ENCODE assay signal across 13 cellular contexts in genomic region chr6:158017621-158018369, GRCh38. TPM values are rescaled to one million over a fixed set of nuclear protein-coding genes. Genes with fewer than 3 reads are reported as not detected.
DNase-seq lines count a peak whose midpoint lies in the region; ATAC-seq, FAIRE-seq and TF ChIP-seq lines count a peak whose summit lies in the region.
"Had no signal": no experiment of that assay in that cellular context is flagged by ENCODE, and none has a peak within 500 bp of the region (broad histone marks: within the 10 kb centered on the region; RNA-seq: fewer than 3 reads in every experiment).

No MANE protein-coding gene starts in this region.

- no peak for FAIRE-seq in astrocyte (lab: Jason Lieb, UNC)

- no peak overlapping the region; a peak in 1 of 22 replicates for H3K9ac ChIP-seq in BLaER1 treated with 17β-estradiol and CSF1 and Interleukin-3, amounts not matched to agents 10 nM and 100 nM
- H3K9ac ChIP-seq in astrocyte (ENCODE audit: low read length), result peak overlapping the region; percentile 63

- no peak overlapping the region for H3K27ac Mint-ChIP-seq in astrocyte (ENCODE audit: unreplicated experiment)
- no peak overlapping the region for H3K27ac Mint-ChIP-seq in activated CD4-positive, alpha-beta T cell treated with anti-CD3 and anti-CD28 coated beads, Interleukin-2, amount 10 ng/mL, durations not matched to agents 7 days and 5 days

- no peaks in the 10 kb centered on the region; a peak in 1 of 22 replicates for H3K36me3 ChIP-seq in BLaER1 treated with 17β-estradiol and CSF1 and Interleukin-3, amounts not matched to agents 10 nM and 100 nM
- H3K36me3 ChIP-seq in astrocyte (ENCODE audit: insufficient read depth, low read length), result peaks cover 28% of the 10 kb centered on the region
- peaks cover 0 to 7% (median 0%) of the 10 kb centered on the region in 4 donors for H3K36me3 ChIP-seq in sigmoid colon
- H3K36me3 ChIP-seq: upper lobe of left lung had no signal

- no peak overlapping the region for H3K4me3 Mint-ChIP-seq in astrocyte (ENCODE audit: unreplicated experiment)
- H3K4me3 Mint-ChIP-seq in activated CD4-positive, alpha-beta T cell treated with anti-CD3 and anti-CD28 coated beads, Interleukin-2, amount 10 ng/mL, durations not matched to agents 7 days and 5 days, result no peak overlapping the region

- peak overlapping the region; percentile 29 to 80 (median 73); a peak in 20 of 22 replicates for H3K4me2 ChIP-seq in BLaER1 treated with 17β-estradiol and CSF1 and Interleukin-3, amounts not matched to agents 10 nM and 100 nM
- H3K4me2 ChIP-seq in astrocyte (ENCODE audit: low read length), result peak overlapping the region; percentile 78

- H4K20me1 ChIP-seq in BLaER1 treated with 17β-estradiol and CSF1 and Interleukin-3, amounts not matched to agents 10 nM and 100 nM, result peaks cover 0 to 6% (median 0%) of the 10 kb centered on the region in 11 experiments; a peak in 1 of 22 replicates
- peaks cover 40% of the 10 kb centered on the region for H4K20me1 ChIP-seq in astrocyte (ENCODE audit: insufficient read depth, low read length)

- TF ChIP-seq POLR2A in sigmoid colon (IDR thresholded peaks at IDR 0.05), result no peak

- H3K27me3 ChIP-seq in BLaER1 treated with 17β-estradiol and CSF1 and Interleukin-3, amounts not matched to agents 10 nM and 100 nM, result peaks cover 0 to 21% (median 0%) of the 10 kb centered on the region in 11 experiments; a peak in 7 of 22 replicates
- no peaks in the 10 kb centered on the region for H3K27me3 ChIP-seq in astrocyte (ENCODE audit: insufficient read depth, low read length)
- no peaks in the 10 kb centered on the region for H3K27me3 ChIP-seq in sigmoid colon
- H3K27me3 ChIP-seq: upper lobe of left lung had no signal

- H3K4me3 ChIP-seq in BLaER1 treated with 17β-estradiol and CSF1 and Interleukin-3, amounts not matched to agents 10 nM and 100 nM, result no peak overlapping the region
- H3K4me3 ChIP-seq in astrocyte (ENCODE audit: insufficient read depth, low read depth, low read length), result peak overlapping the region; percentile 19
- no peak overlapping the region for H3K4me3 ChIP-seq in sigmoid colon
- H3K4me3 ChIP-seq: upper lobe of left lung had no signal

- intact Hi-C loops in left cardiac atrium (cut with DNase I), result no loop called here
- intact Hi-C loops in sigmoid colon (cut with DNase I), result loop anchor here (5.0 kb wide), 1 partner anchor 35 kb away; the partner anchor contains the start of gene SYNJ2
- intact Hi-C loops in left colon (cut with DNase I, micrococcal nuclease), result no loop called here

- POLR2A ChIA-PET in activated CD4-positive, alpha-beta T cell treated with anti-CD3 and anti-CD28 coated beads, Interleukin-2, amount 10 ng/mL, durations not matched to agents 7 days and 5 days (lab: Charles Lee), result no interaction called here

- peaks cover 98% of the 10 kb centered on the region for H3K79me2 ChIP-seq in astrocyte (ENCODE audit: insufficient read depth, low read length)

- peaks cover 25 to 53% (median 51%) of the 10 kb centered on the region in 10 experiments for H3K4me1 ChIP-seq in BLaER1 treated with 17β-estradiol and CSF1 and Interleukin-3, amounts not matched to agents 10 nM and 100 nM
- H3K4me1 ChIP-seq in astrocyte (ENCODE audit: insufficient read depth, low read length) (peaks cover 42% of the 10 kb centered on the region), sigmoid colon (peaks cover 0 to 22% (median 19%) of the 10 kb centered on the region in 4 donors)
- H3K4me1 ChIP-seq: upper lobe of left lung had no signal

- H3K27ac ChIP-seq in BLaER1 treated with 17β-estradiol and CSF1 and Interleukin-3, amounts not matched to agents 10 nM and 100 nM, result no peak overlapping the region
- H3K27ac ChIP-seq in astrocyte (ENCODE audit: low read depth, low read length) (peak overlapping the region; percentile 78), sigmoid colon (peak overlapping the region; percentile 61 to 85 (median 79))
- H3K27ac ChIP-seq: upper lobe of left lung had no signal

- no peaks in the 10 kb centered on the region for H3K27me3 Mint-ChIP-seq in astrocyte (ENCODE audit: low read depth, unreplicated experiment)
- H3K27me3 Mint-ChIP-seq in activated CD4-positive, alpha-beta T cell treated with anti-CD3 and anti-CD28 coated beads, Interleukin-2, amount 10 ng/mL, durations not matched to agents 7 days and 5 days, result no peaks in the 10 kb centered on the region

- no peak overlapping the region for H2AFZ ChIP-seq in astrocyte (ENCODE audit: low read depth, low read length)

- no peaks in the 10 kb centered on the region; a peak in 1 of 22 replicates for H3K9me3 ChIP-seq in BLaER1 treated with 17β-estradiol and CSF1 and Interleukin-3, amounts not matched to agents 10 nM and 100 nM (replicated peaks in 1 of 11)
- no peaks in the 10 kb centered on the region for H3K9me3 ChIP-seq in astrocyte (ENCODE audit: insufficient read depth, low read depth, low read length)
- no peaks in the 10 kb centered on the region for H3K9me3 ChIP-seq in sigmoid colon
- H3K9me3 ChIP-seq: upper lobe of left lung had no signal

- H3K9me3 Mint-ChIP-seq in astrocyte (ENCODE audit: unreplicated experiment), result no peaks in the 10 kb centered on the region
- no peaks in the 10 kb centered on the region for H3K9me3 Mint-ChIP-seq in activated CD4-positive, alpha-beta T cell treated with anti-CD3 and anti-CD28 coated beads, Interleukin-2, amount 10 ng/mL, durations not matched to agents 7 days and 5 days

- peaks cover 13% of the 10 kb centered on the region for H3K36me3 Mint-ChIP-seq in astrocyte (ENCODE audit: low read depth, unreplicated experiment)
- H3K36me3 Mint-ChIP-seq in activated CD4-positive, alpha-beta T cell treated with anti-CD3 and anti-CD28 coated beads, Interleukin-2, amount 10 ng/mL, durations not matched to agents 7 days and 5 days (ENCODE audit: low read depth), result peaks cover 14% of the 10 kb centered on the region

- ATAC-seq in left cardiac atrium (peak in 1 of 2 donors; percentile 3), omental fat pad (ENCODE audit: low FRiP score) (no peak), left colon (no peak)

- peaks cover 27% of the 10 kb centered on the region for H3K4me1 Mint-ChIP-seq in astrocyte (ENCODE audit: low read depth, unreplicated experiment)
- peaks cover 21% of the 10 kb centered on the region for H3K4me1 Mint-ChIP-seq in activated CD4-positive, alpha-beta T cell treated with anti-CD3 and anti-CD28 coated beads, Interleukin-2, amount 10 ng/mL, durations not matched to agents 7 days and 5 days

- DNase-seq in astrocyte (ENCODE audit: low read depth) (no peak), left cardiac atrium (peak; percentile 15), sigmoid colon (peak; percentile 63), omental fat pad (ENCODE audit: low spot score) (no peak), left colon (no peak)
- no peak for DNase-seq in activated CD4-positive, alpha-beta T cell treated with anti-CD3 and anti-CD28 coated beads, Interleukin-2, amount 10 ng/mL, durations not matched to agents 7 days and 5 days
- DNase-seq in activated effector memory CD4-positive, alpha-beta T cell treated with anti-CD3 and anti-CD28 coated beads, Interleukin-2, amount 50 U/mL, for 16 hours, result no peak
- DNase-seq: activated CD4-positive, alpha-beta T cell treated with anti-CD3 and anti-CD28 coated beads for 4 hours; AML-193; DMS53; stimulated activated CD4-positive, alpha-beta T cell treated with anti-CD3 and anti-CD28 coated beads, Interleukin-12 subunit alpha, Interleukin-12 subunit beta, amount 100 ng/mL, for 4 hours; upper lobe of left lung had no signal

- TF ChIP-seq EP300 in sigmoid colon (IDR thresholded peaks at IDR 0.05), result no peak

- CTCF ChIA-PET in activated CD4-positive, alpha-beta T cell treated with anti-CD3 and anti-CD28 coated beads, Interleukin-2, amount 10 ng/mL, durations not matched to agents 7 days and 5 days (lab: Charles Lee), result interaction anchor here (0.7 to 2.7 kb wide), 5 partner anchors 9 to 242 kb away, joined by 3 to 12 read pairs (median 5); no protein-coding TSS in a partner anchor

- 81 to 94% methylated on average over 21 of the region's 21 CpGs for WGBS in sigmoid colon, 2 donors

- TF ChIP-seq CTCF in astrocyte (IDR thresholded peaks at IDR 0.05; ENCODE audit: insufficient read depth, low read depth, low read length) (no peak), sigmoid colon (IDR thresholded peaks at IDR 0.05) (no peak), omental fat pad (IDR thresholded peaks at IDR 0.05) (no peak)

RNA-seq across cellular contexts. Expression of gene SYNJ2, which starts 36.1 kb away (rescaled TPM):
- total RNA-seq in astrocyte (28.4 and 31.8 TPM in 2 replicates), left cardiac atrium (10 to 100 TPM; 10.2 to 23.4 TPM), sigmoid colon (10 to 100 TPM in 3 of 4 donors, 1 to 10 TPM in 1; 8.7 to 22.9 (median 12.3) TPM), omental fat pad (10 to 100 TPM in 1 of 4 donors, 1 to 10 TPM in 3; 2.3 to 27.6 (median 6.4) TPM), left colon (10 to 100 TPM; 35.4 to 50.1 TPM)
- polyA plus RNA-seq in sigmoid colon, result 10 to 100 TPM in 2 of 3 donors, 1 to 10 TPM in 1; 9.6 to 13.4 (median 12.9) TPM
- total RNA-seq in activated CD4-positive, alpha-beta T cell treated with anti-CD3 and anti-CD28 coated beads, Interleukin-2, amount 10 ng/mL, durations not matched to agents 7 days and 5 days, result 10 to 100 TPM; 35.8 to 39.0 TPM

Comparison
In these comparisons a context has a peak if more than half of its experiments do, and no peak if none do; other contexts are left out.
1. H3K27ac ChIP-seq: peak in astrocyte (single experiment) and sigmoid colon (4 of 4); none in BLaER1 treated with 17β-estradiol and CSF1 and Interleukin-3, amounts not matched to agents 10 nM and 100 nM (0 of 11).
2. DNase-seq: peak in left cardiac atrium (single experiment) and sigmoid colon (single experiment); none in astrocyte (single experiment), omental fat pad (single experiment), left colon (0 of 2), activated CD4-positive, alpha-beta T cell treated with anti-CD3 and anti-CD28 coated beads, Interleukin-2, amount 10 ng/mL, durations not matched to agents 7 days and 5 days (single experiment) and activated effector memory CD4-positive, alpha-beta T cell treated with anti-CD3 and anti-CD28 coated beads, Interleukin-2, amount 50 U/mL, for 16 hours (single experiment).